In the genomic region with DNA sequence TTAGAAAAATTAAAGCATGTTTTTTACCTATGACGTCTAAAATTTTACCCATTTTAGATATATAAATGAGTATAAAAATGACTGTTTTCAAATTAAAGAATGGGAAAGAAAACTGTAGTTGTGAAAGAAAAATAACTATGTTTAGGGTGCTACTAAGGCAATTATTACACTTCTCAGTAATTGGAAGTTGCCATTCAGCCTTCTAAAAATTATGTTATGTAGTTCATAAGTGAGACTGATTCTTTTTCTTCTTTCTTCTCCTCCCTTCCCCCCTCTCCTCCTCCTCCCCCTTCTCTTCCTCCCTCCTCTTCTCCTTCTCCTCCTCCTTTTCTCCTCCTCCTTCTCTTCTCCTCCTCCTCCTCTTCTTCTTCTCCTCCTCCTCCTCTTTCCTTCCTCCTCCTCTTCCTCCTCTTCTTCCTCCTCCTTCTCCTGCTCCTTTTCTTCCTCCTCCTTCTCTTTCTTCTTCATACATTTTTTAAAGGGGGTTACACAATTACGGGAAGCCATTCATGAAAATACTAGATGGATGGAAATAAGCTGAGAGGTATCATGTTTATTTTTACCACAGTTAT, we compare ENCODE assay signal across 24 cellular contexts.
"Had no signal": no experiment of that assay in that cellular context is flagged by ENCODE, and none has a peak within 500 bp of the region (broad histone marks: within the 10 kb centered on the region; RNA-seq: fewer than 3 reads in every experiment).

No MANE protein-coding gene starts in this region.

- H3K4me1 ChIP-seq: colonic mucosa, gastrocnemius medialis, lower lobe of right lung had no signal

- FAIRE-seq: endometrium, islet of Langerhans, keratinocyte had no signal

- H3K36me3 Mint-ChIP-seq: mesothelial cell of epicardium had no signal

- DNase-seq: colonic mucosa; cortex of kidney; effector CD8-positive, alpha-beta T cell; effector memory CD8-positive, alpha-beta T cell; endodermal cell; erythroblast; esophagus squamous epithelium; foreskin melanocyte; gastrocnemius medialis; glutamatergic neuron; head of caudate nucleus; heart right ventricle; hippocampal formation; left cardiac atrium; left lung; left ventricle myocardium superior; lower lobe of right lung had no signal

- H3K27me3 Mint-ChIP-seq: effector memory CD8-positive, alpha-beta T cell had no signal

- H3K27ac ChIP-seq: colonic mucosa, epithelial cell of prostate, esophagus squamous epithelium, gastrocnemius medialis, heart right ventricle, left lung, lower lobe of right lung had no signal

- H3K9me3 ChIP-seq: colonic mucosa, esophagus squamous epithelium, gastrocnemius medialis, heart right ventricle, left lung, lower lobe of right lung had no signal

- ATAC-seq: effector memory CD8-positive, alpha-beta T cell; esophagus mucosa; gastrocnemius medialis had no signal

- H3K4me3 Mint-ChIP-seq: dendritic cell treated with granulocyte-macrophage colony-stimulating factor and Interleukin-4, amounts not matched to agents 40 ng/mL and 50 ng/mL, for 4 days; effector memory CD8-positive, alpha-beta T cell; endodermal cell; mesothelial cell of epicardium had no signal

- H3K27me3 ChIP-seq: colonic mucosa, esophagus squamous epithelium, gastrocnemius medialis, heart right ventricle, left lung had no signal

- H3K4me3 ChIP-seq: colonic mucosa, esophagus squamous epithelium, gastrocnemius medialis, heart right ventricle, left lung, lower lobe of right lung had no signal

- H3K9me3 Mint-ChIP-seq: dendritic cell treated with granulocyte-macrophage colony-stimulating factor and Interleukin-4, amounts not matched to agents 40 ng/mL and 50 ng/mL, for 4 days; endodermal cell; mesothelial cell of epicardium had no signal

- H3K27ac Mint-ChIP-seq: dendritic cell treated with granulocyte-macrophage colony-stimulating factor and Interleukin-4, amounts not matched to agents 40 ng/mL and 50 ng/mL, for 4 days; effector memory CD8-positive, alpha-beta T cell; mesothelial cell of epicardium had no signal

- H3K36me3 ChIP-seq: colonic mucosa, esophagus squamous epithelium, gastrocnemius medialis, heart right ventricle, left lung, lower lobe of right lung had no signal
